In the genomic region with DNA sequence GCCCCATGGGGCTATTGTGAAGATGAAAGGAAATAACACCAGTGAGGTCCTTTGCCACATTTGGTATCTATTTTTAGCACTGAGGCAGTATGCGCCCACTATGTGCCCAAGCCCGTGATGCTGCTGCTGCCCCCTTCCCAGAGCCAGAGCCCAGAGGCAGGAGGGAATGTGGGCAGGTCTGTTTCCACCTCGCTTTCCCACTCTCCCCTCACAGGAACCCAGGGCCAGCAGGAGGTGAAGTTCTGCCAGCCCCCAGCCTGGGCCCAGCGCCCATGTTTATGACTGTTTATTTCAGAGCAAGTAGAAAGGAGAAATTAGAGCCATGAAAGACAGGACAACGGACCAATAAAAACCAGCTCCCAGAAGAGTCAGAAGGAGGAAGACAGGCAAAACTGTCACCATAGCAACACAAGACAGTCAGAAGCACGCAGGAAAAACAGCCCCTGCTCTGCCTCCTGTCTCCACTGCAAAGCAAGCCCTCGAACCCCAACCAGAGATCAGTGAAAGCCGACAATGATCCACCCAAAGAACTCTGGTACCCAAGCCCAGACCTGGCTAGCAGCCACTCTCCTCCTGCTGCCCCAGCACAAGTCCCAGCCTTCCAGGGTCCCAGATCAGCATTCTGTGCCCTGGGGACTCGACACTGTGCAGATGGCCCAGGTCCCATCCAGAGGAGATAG, we compare ENCODE assay signal across 8 cellular contexts. TPM values are rescaled to one million over a fixed set of nuclear protein-coding genes. Genes with fewer than 3 reads are reported as not detected.
DNase-seq lines count a peak whose midpoint lies in the region; ATAC-seq and TF ChIP-seq lines count a peak whose summit lies in the region.

No MANE protein-coding gene starts in this region.

- no peak overlapping the region for H3K4me3 ChIP-seq in CD8-positive, alpha-beta T cell (ENCODE audit: low read depth, low read length)
- H3K4me3 ChIP-seq in HUES64 (ENCODE audit: low read length) (peak overlapping the region; percentile 63; the same call in 1 of the 2 replicates), cardiac muscle cell (no peak overlapping the region), trophoblast cell (ENCODE audit: low read depth, low read length) (no peak overlapping the region), MM.1S (ENCODE audit: low read length) (no peak overlapping the region)

- no peak overlapping the region for H2AK5ac ChIP-seq in trophoblast cell (ENCODE audit: low read length)

- H3K36me3 ChIP-seq in CD8-positive, alpha-beta T cell (ENCODE audit: insufficient read depth, low read length): no peaks in the 10 kb centered on the region
- H3K36me3 ChIP-seq in HUES64 (ENCODE audit: insufficient read depth, low read length) (no peaks in the 10 kb centered on the region), cardiac muscle cell (no peaks in the 10 kb centered on the region), trophoblast cell (ENCODE audit: control insufficient read depth in 1 of 2, insufficient read depth in 2 of 2, low read length in 2 of 2) (peaks cover 0 to 3% of the 10 kb centered on the region in 2 experiments), MM.1S (replicated peaks; ENCODE audit: insufficient read depth, low read length) (no peaks in the 10 kb centered on the region)

- peaks cover 43% of the 10 kb centered on the region for H3K27me3 Mint-ChIP-seq in CD8-positive, alpha-beta T cell (ENCODE audit: low read depth)
- H3K27me3 Mint-ChIP-seq in activated naive CD8-positive, alpha-beta T cell treated with anti-CD3 and anti-CD28 coated beads for 36 hours: peaks cover 62% of the 10 kb centered on the region

- intact Hi-C loops in CD8-positive, alpha-beta T cell (cut with DNase I, micrococcal nuclease): loop anchor here in 1 of 2 experiments (2.0 kb wide), 1 partner anchor 55 kb away; no protein-coding TSS in a partner anchor

- peak overlapping the region; percentile 76 for H3K27ac Mint-ChIP-seq in CD8-positive, alpha-beta T cell
- no peak overlapping the region for H3K27ac Mint-ChIP-seq in activated naive CD8-positive, alpha-beta T cell treated with anti-CD3 and anti-CD28 coated beads for 36 hours

- peaks cover 4% of the 10 kb centered on the region for H3K79me2 ChIP-seq in trophoblast cell (ENCODE audit: control insufficient read depth, insufficient read depth, low read length, poor library complexity)
- no peaks in the 10 kb centered on the region for H3K79me2 ChIP-seq in MM.1S (ENCODE audit: low read length)

- no peak overlapping the region for H3K23ac ChIP-seq in trophoblast cell (ENCODE audit: low read length)

- H3K36me3 Mint-ChIP-seq in CD8-positive, alpha-beta T cell: no peaks in the 10 kb centered on the region
- no peaks in the 10 kb centered on the region for H3K36me3 Mint-ChIP-seq in activated naive CD8-positive, alpha-beta T cell treated with anti-CD3 and anti-CD28 coated beads for 36 hours

- H4K12ac ChIP-seq in trophoblast cell (ENCODE audit: low read depth, low read length): no peak overlapping the region

- H3K9ac ChIP-seq in HUES64 (ENCODE audit: low read depth, low read length) (no peak overlapping the region), trophoblast cell (ENCODE audit: low read length) (no peak overlapping the region), MM.1S (ENCODE audit: low read length) (no peak overlapping the region)

- no peak overlapping the region for H4K8ac ChIP-seq in trophoblast cell (ENCODE audit: low read depth, low read length)

- peak overlapping the region; percentile 15 for H3K4ac ChIP-seq in trophoblast cell (ENCODE audit: low read depth, low read length)

- no peak for TF ChIP-seq CTCF in CD8-positive, alpha-beta T cell (IDR thresholded peaks at IDR 0.05)
- TF ChIP-seq CTCF in cardiac muscle cell (IDR thresholded peaks at IDR 0.05; ENCODE audit: low read depth, low read length): no peak
- no peak for TF ChIP-seq CTCF in MM.1S (IDR thresholded peaks at IDR 0.05; ENCODE audit: low read length)

- H2BK120ac ChIP-seq in trophoblast cell (ENCODE audit: insufficient read depth, low read length, poor library complexity): no peak overlapping the region

- H2AFZ ChIP-seq in trophoblast cell (ENCODE audit: insufficient read depth, low read length, poor library complexity): no peak overlapping the region
- no peak overlapping the region for H2AFZ ChIP-seq in MM.1S (ENCODE audit: low read length)

- peaks cover 10% of the 10 kb centered on the region for H3K4me1 ChIP-seq in CD8-positive, alpha-beta T cell (ENCODE audit: insufficient read depth, low read length)
- H3K4me1 ChIP-seq in HUES64 (ENCODE audit: insufficient read depth, low read length) (no peaks in the 10 kb centered on the region; the same call in 1 of the 2 replicates), cardiac muscle cell (ENCODE audit: low read depth) (peaks cover 2% of the 10 kb centered on the region), trophoblast cell (ENCODE audit: control insufficient read depth in 1 of 2, insufficient read depth in 2 of 2, low read length in 2 of 2) (peaks cover 14% of the 10 kb centered on the region in 2 experiments), MM.1S (ENCODE audit: low read length) (peaks cover 5% of the 10 kb centered on the region; the same call in 1 of the 2 replicates)

- no peak overlapping the region for H2BK5ac ChIP-seq in trophoblast cell (ENCODE audit: low read depth, low read length, poor library complexity)

- ATAC-seq in CD8-positive, alpha-beta T cell: no peak
- ATAC-seq in GM21526 (IDR thresholded peaks at IDR 0.05; ENCODE audit: low FRiP score, unreplicated experiment): no peak

- POLR2A ChIA-PET in CD8-positive, alpha-beta T cell (lab: Charles Lee): no interaction called here

- H3K27me3 ChIP-seq in CD8-positive, alpha-beta T cell (ENCODE audit: insufficient read depth, low read length): peaks cover 4% of the 10 kb centered on the region
- peaks cover 33% of the 10 kb centered on the region for H3K27me3 ChIP-seq in HUES64 (ENCODE audit: insufficient read depth, low read length)
- H3K27me3 ChIP-seq in cardiac muscle cell: peaks cover 4% of the 10 kb centered on the region
- H3K27me3 ChIP-seq in trophoblast cell (ENCODE audit: insufficient read depth, low read length): no peaks in the 10 kb centered on the region
- 0 out of 2 replicates have a peak, but pooled peaks cover 4% of the 10 kb centered on the region for H3K27me3 ChIP-seq in MM.1S (replicated peaks; ENCODE audit: insufficient read depth, low read length)

- no peak overlapping the region for H3K18ac ChIP-seq in trophoblast cell (ENCODE audit: low read length)

- peak in 1 of 7 experiments; percentile 28 for DNase-seq in CD8-positive, alpha-beta T cell
- no peak for DNase-seq in activated naive CD8-positive, alpha-beta T cell treated with anti-CD3 and anti-CD28 coated beads for 36 hours
- DNase-seq in cardiac muscle cell (ENCODE audit: low read depth in 1 of 2, low spot score in 1 of 2) (peak; percentile 27 to 79), trophoblast cell (peak; percentile 33 to 53), iPS-NIHi11 (ENCODE audit: low spot score) (no peak), MM.1S (no peak)

- peaks cover 24% of the 10 kb centered on the region for H3K4me1 Mint-ChIP-seq in CD8-positive, alpha-beta T cell (ENCODE audit: low read depth)
- H3K4me1 Mint-ChIP-seq in activated naive CD8-positive, alpha-beta T cell treated with anti-CD3 and anti-CD28 coated beads for 36 hours: peaks cover 10% of the 10 kb centered on the region

- no peaks in the 10 kb centered on the region for H4K20me1 ChIP-seq in MM.1S (ENCODE audit: insufficient read depth, low read length)

- no peaks in the 10 kb centered on the region for H3F3A ChIP-seq in MM.1S (ENCODE audit: insufficient read depth, low read length)

- H3K4me2 ChIP-seq in trophoblast cell (ENCODE audit: low read length) (peak overlapping the region; percentile 32), MM.1S (ENCODE audit: low read depth, low read length) (no peak overlapping the region)

- CTCF ChIA-PET in CD8-positive, alpha-beta T cell (lab: Charles Lee): no interaction called here

- WGBS in HUES64: 70% methylated on average over 9 of the region's 9 CpGs
- WGBS in trophoblast cell (ENCODE audit: extremely low coverage, insufficient coverage, insufficient read length): no CpG with 5 or more reads among the region's 9 CpGs

- H3K14ac ChIP-seq in trophoblast cell (ENCODE audit: low read length): no peak overlapping the region

- H4K91ac ChIP-seq in trophoblast cell (ENCODE audit: low read depth, low read length): no peak overlapping the region

- H3K9me3 ChIP-seq in CD8-positive, alpha-beta T cell (ENCODE audit: low read length): no peaks in the 10 kb centered on the region
- H3K9me3 ChIP-seq in HUES64 (ENCODE audit: insufficient read depth, low read depth, low read length): no peaks in the 10 kb centered on the region
- H3K9me3 ChIP-seq in cardiac muscle cell (ENCODE audit: low read depth): no peaks in the 10 kb centered on the region
- H3K9me3 ChIP-seq in trophoblast cell (ENCODE audit: insufficient read depth, low read depth, low read length): peaks cover 3% of the 10 kb centered on the region
- no peaks in the 10 kb centered on the region for H3K9me3 ChIP-seq in MM.1S (replicated peaks; ENCODE audit: insufficient read depth, low read length)

- peaks cover 10% of the 10 kb centered on the region for H3K79me1 ChIP-seq in trophoblast cell (ENCODE audit: low read length)

- H3K9me2 ChIP-seq in MM.1S (replicated peaks; ENCODE audit: insufficient read depth, low read length): no peaks in the 10 kb centered on the region

- H3K4me3 Mint-ChIP-seq in CD8-positive, alpha-beta T cell: peak overlapping the region; percentile 81
- peak overlapping the region; percentile 56 for H3K4me3 Mint-ChIP-seq in activated naive CD8-positive, alpha-beta T cell treated with anti-CD3 and anti-CD28 coated beads for 36 hours

- no peaks in the 10 kb centered on the region for H3K9me3 Mint-ChIP-seq in CD8-positive, alpha-beta T cell
- H3K9me3 Mint-ChIP-seq in activated naive CD8-positive, alpha-beta T cell treated with anti-CD3 and anti-CD28 coated beads for 36 hours: no peaks in the 10 kb centered on the region

- H3K27ac ChIP-seq in CD8-positive, alpha-beta T cell (ENCODE audit: low read depth, low read length): no peak overlapping the region
- H3K27ac ChIP-seq in HUES64 (ENCODE audit: low read depth, low read length) (no peak overlapping the region), cardiac muscle cell (no peak overlapping the region), trophoblast cell (ENCODE audit: low read depth, low read length) (no peak overlapping the region), MM.1S (ENCODE audit: low read length) (no peak overlapping the region)

- no peak overlapping the region for H2BK12ac ChIP-seq in trophoblast cell (ENCODE audit: low read length)

RNA-seq across cellular contexts. Expression of gene CYRIA, which starts 1.4 kb away (rescaled TPM):
- total RNA-seq in CD8-positive, alpha-beta T cell: 1 to 10 TPM; 2.0 to 2.6 TPM
- 3.6 TPM for polyA plus RNA-seq in HUES64 (2013, experiment 1 of 2)
- 5.4 TPM for polyA plus RNA-seq in HUES64 (2013, experiment 2 of 2)
- total RNA-seq in activated naive CD8-positive, alpha-beta T cell treated with anti-CD3 and anti-CD28 coated beads for 36 hours: under 1 TPM; 0.14 to 0.16 TPM
- 0.63 and 2.2 TPM in 2 replicates for total RNA-seq in cardiac muscle cell
- 2.0 and 6.2 TPM in 2 replicates for polyA plus RNA-seq in cardiac muscle cell
- polyA plus RNA-seq in trophoblast cell (2013): 98.2 and 109 TPM in 2 replicates

Comparison
In these comparisons a context has a peak if more than half of its experiments do, and no peak if none do; other contexts are left out.
1. DNase-seq: peak in cardiac muscle cell (2 of 2) and trophoblast cell (2 of 2); none in activated naive CD8-positive, alpha-beta T cell treated with anti-CD3 and anti-CD28 coated beads for 36 hours (single experiment), iPS-NIHi11 (single experiment) and MM.1S (single experiment).